ENCODE assay signal across 1 cellular context in genomic region chr2:226124548-226125011, GRCh38.
TF ChIP-seq lines count a peak whose summit lies in the region.

No MANE protein-coding gene starts in this region.

TF ChIP-seq in GM23338, 12 proteins besides CTCF, POLR2A, EP300 and RAD21 (continued from another document):
- peak; percentile 68; the same call in 1 of the 2 replicates for TF ChIP-seq ZNF462 (CRISPR knock-in tag; IDR thresholded peaks at IDR 0.05)
- TF ChIP-seq REST (IDR thresholded peaks at IDR 0.05; ENCODE audit: unreplicated experiment) = no peak
- TF ChIP-seq NANOG (IDR thresholded peaks at IDR 0.05; ENCODE audit: borderline replicate concordance) = no peak
TF ChIP-seq in GM23338: peak in this region for 1.
